ENCODE assay signal across 26 cellular contexts in genomic region chr6:109295109-109295765, GRCh38.
DNase-seq lines count a peak whose midpoint lies in the region; ATAC-seq and TF ChIP-seq lines count a peak whose summit lies in the region.
"Had no signal": no experiment of that assay in that cellular context is flagged by ENCODE, and none has a peak within 500 bp of the region (broad histone marks: within the 10 kb centered on the region; RNA-seq: fewer than 3 reads in every experiment).

No MANE protein-coding gene starts in this region.

- H3K27ac ChIP-seq in 22Rv1: peak overlapping the region; percentile 43; the same call in 1 of the 2 replicates
- H3K27ac ChIP-seq: brain microvascular endothelial cell, C4-2B, SJSA1 had no signal

- peak; percentile 65 for DNase-seq in DMS153 (lab: John Stamatoyannopoulos, UW)
- peak; percentile 75 for DNase-seq in NCI-H69 (lab: John Stamatoyannopoulos, UW)
- DNase-seq in mucosa of descending colon: no peak
- DNase-seq in NCI-H1694 (lab: John Stamatoyannopoulos, UW): no peak
- no peak for DNase-seq in NCI-H510A treated with DMSO at 0.1 percent for 48 hours (lab: John Stamatoyannopoulos, UW)
- DNase-seq: activated CD4-positive, alpha-beta memory T cell treated with anti-CD3 and anti-CD28 coated beads for 36 hours; activated CD4-positive, CD25-positive, alpha-beta regulatory T cell; activated CD8-positive, alpha-beta memory T cell treated with anti-CD3 and anti-CD28 coated beads, Interleukin-2, amount 50 U/mL, for 4 hours; activated naive CD4-positive, alpha-beta T cell treated with anti-CD3 and anti-CD28 coated beads, Interleukin-2, amount 10 ng/mL, durations not matched to agents 7 days and 5 days; brain microvascular endothelial cell; EL; HFFc6; left ventricle myocardium superior; naive thymus-derived CD8-positive, alpha-beta T cell; NCI-H1048; NCI-H2107; NCI-H524 treated with DMSO at 0.1 percent for 48 hours; occipital lobe; stimulated activated CD4-positive, alpha-beta T cell treated with anti-CD3 and anti-CD28 coated beads, Interleukin-2, amount 100 ng/mL, for 24 hours; T-cell had no signal

- H3K4me3 ChIP-seq in mucosa of descending colon: no peak overlapping the region
- H3K4me3 ChIP-seq: GM12878, SJSA1, smooth muscle cell had no signal

- intact Hi-C loops in mucosa of descending colon (cut with DNase I, micrococcal nuclease): no loop called here

- peak; percentile 21 for ATAC-seq in mucosa of descending colon
- no peak for ATAC-seq in GM18511 (IDR thresholded peaks at IDR 0.05; ENCODE audit: unreplicated experiment)
- ATAC-seq: GM12878; left ventricle myocardium superior; naive thymus-derived CD8-positive, alpha-beta T cell; T-cell had no signal

- H3K36me3 ChIP-seq in mucosa of descending colon (ENCODE audit: low read depth): no peaks in the 10 kb centered on the region
- H3K36me3 ChIP-seq: brain microvascular endothelial cell, SJSA1 had no signal

- peaks cover 47% of the 10 kb centered on the region for H3K4me1 ChIP-seq in mucosa of descending colon (ENCODE audit: low read depth)
- H3K4me1 ChIP-seq: SJSA1 had no signal

- H3K9me3 ChIP-seq in mucosa of descending colon: no peaks in the 10 kb centered on the region
- H3K9me3 ChIP-seq: SJSA1 had no signal

- no peak for TF ChIP-seq CTCF in 22Rv1 (IDR thresholded peaks at IDR 0.05)
- TF ChIP-seq CTCF in mucosa of descending colon (IDR thresholded peaks at IDR 0.05): no peak

Comparison
In these comparisons a context has a peak if more than half of its experiments do, and no peak if none do; other contexts are left out.
1. DNase-seq: peak in DMS153 (single experiment) and NCI-H69 (single experiment); none in mucosa of descending colon (0 of 3), NCI-H1694 (single experiment) and NCI-H510A treated with DMSO at 0.1 percent for 48 hours (single experiment).